ENCODE assay signal across 18 cellular contexts in genomic region chr5:104096451-104096850, GRCh38.
A peak's percentile ranks its signal among the peaks of the same experiment; 100 is the strongest.
DNase-seq lines count a peak whose midpoint lies in the region; ATAC-seq lines count a peak whose summit lies in the region.
"Had no signal": no experiment of that assay in that cellular context is flagged by ENCODE, and none has a peak within 500 bp of the region (broad histone marks: within the 10 kb centered on the region; RNA-seq: fewer than 3 reads in every experiment).

No MANE protein-coding gene starts in this region.

- no peak for ATAC-seq in GM19023 (IDR thresholded peaks at IDR 0.05; ENCODE audit: unreplicated experiment)
- ATAC-seq: HCT116, HepG2 had no signal

- no peaks in the 10 kb centered on the region for H3K27me3 ChIP-seq in mesendoderm (ENCODE audit: insufficient read depth, low read length, poor library complexity)
- H3K27me3 ChIP-seq: BLaER1 had no signal

- DNase-seq in NCI-H1092 (lab: John Stamatoyannopoulos, UW), result peak; percentile 0
- no peak for DNase-seq in NCI-H1092 treated with DMSO at 0.1 percent for 48 hours (lab: John Stamatoyannopoulos, UW)
- DNase-seq in Daoy (ENCODE audit: low read depth), result peak; percentile 11
- DNase-seq in NCI-H69 (lab: John Stamatoyannopoulos, UW), result peak; percentile 65
- DNase-seq in mesendoderm, result peak; percentile 62
- DNase-seq in DMS114 treated with DMSO at 0.1 percent for 48 hours (lab: John Stamatoyannopoulos, UW; ENCODE audit: unreplicated experiment), result no peak
- no peak for DNase-seq in NCI-H146 treated with DMSO at 0.1 percent for 48 hours (lab: John Stamatoyannopoulos, UW; ENCODE audit: unreplicated experiment)
- DNase-seq: Calu3; CD4-positive, alpha-beta memory T cell; DMS53; DND-41; GOT3; H7 had no signal

- H3K4me1 ChIP-seq in mesendoderm (ENCODE audit: control insufficient read depth, low read depth, low read length), result no peaks in the 10 kb centered on the region
- H3K4me1 ChIP-seq: BLaER1 had no signal

- WGBS in mesendoderm (ENCODE audit: extremely low coverage, insufficient coverage, low lambda C conversion rate), result no CpG with 5 or more reads among the region's 5 CpGs

- no peak overlapping the region for H3K23ac ChIP-seq in mesendoderm (ENCODE audit: low read length)

- H3K56ac ChIP-seq in mesendoderm (ENCODE audit: low read length), result no peak overlapping the region

- no peak overlapping the region for H2BK120ac ChIP-seq in mesendoderm (ENCODE audit: low read depth, low read length)

- no peak overlapping the region for H4K8ac ChIP-seq in mesendoderm (ENCODE audit: low read depth, low read length)

- no peaks in the 10 kb centered on the region for H3K79me2 ChIP-seq in mesendoderm (ENCODE audit: control insufficient read depth, insufficient read depth, low read length)

- no peak overlapping the region for H4K5ac ChIP-seq in mesendoderm (ENCODE audit: low read length)

- H3K4me3 ChIP-seq in mesendoderm (ENCODE audit: low read length), result no peak overlapping the region
- H3K4me3 ChIP-seq: BLaER1 had no signal

- no peak overlapping the region for H3K9ac ChIP-seq in mesendoderm (ENCODE audit: low read length)
- H3K9ac ChIP-seq: BLaER1 had no signal

- no peaks in the 10 kb centered on the region for H3K79me1 ChIP-seq in mesendoderm (ENCODE audit: low read length)

- H2BK5ac ChIP-seq in mesendoderm (ENCODE audit: low read length), result no peak overlapping the region

- no peaks in the 10 kb centered on the region for H3K36me3 ChIP-seq in mesendoderm (ENCODE audit: control insufficient read depth, insufficient read depth, low read length)
- H3K36me3 ChIP-seq: BLaER1 had no signal

- H3K27ac ChIP-seq in mesendoderm (ENCODE audit: low read depth, low read length), result no peak overlapping the region
- H3K27ac ChIP-seq: 22Rv1, BLaER1 had no signal

- no peak overlapping the region for H2AK5ac ChIP-seq in mesendoderm (ENCODE audit: low read length)

- H3K4ac ChIP-seq in mesendoderm (ENCODE audit: low read depth, low read length), result no peak overlapping the region

- no peak overlapping the region for H3K18ac ChIP-seq in mesendoderm (ENCODE audit: low read length)

- H3K4me2 ChIP-seq in mesendoderm (ENCODE audit: low read length), result no peak overlapping the region
- H3K4me2 ChIP-seq: BLaER1 had no signal

- H2BK15ac ChIP-seq in mesendoderm (replicated peaks; ENCODE audit: low read depth), result no peak overlapping the region

Comparison
In these comparisons a context has a peak if more than half of its experiments do, and no peak if none do; other contexts are left out.
1. DNase-seq: peak in NCI-H1092 (single experiment), Daoy (single experiment), NCI-H69 (single experiment) and mesendoderm (single experiment); none in NCI-H1092 treated with DMSO at 0.1 percent for 48 hours (single experiment), DMS114 treated with DMSO at 0.1 percent for 48 hours (single experiment) and NCI-H146 treated with DMSO at 0.1 percent for 48 hours (single experiment).